ENCODE assay signal across 8 cellular contexts in the genomic region with DNA sequence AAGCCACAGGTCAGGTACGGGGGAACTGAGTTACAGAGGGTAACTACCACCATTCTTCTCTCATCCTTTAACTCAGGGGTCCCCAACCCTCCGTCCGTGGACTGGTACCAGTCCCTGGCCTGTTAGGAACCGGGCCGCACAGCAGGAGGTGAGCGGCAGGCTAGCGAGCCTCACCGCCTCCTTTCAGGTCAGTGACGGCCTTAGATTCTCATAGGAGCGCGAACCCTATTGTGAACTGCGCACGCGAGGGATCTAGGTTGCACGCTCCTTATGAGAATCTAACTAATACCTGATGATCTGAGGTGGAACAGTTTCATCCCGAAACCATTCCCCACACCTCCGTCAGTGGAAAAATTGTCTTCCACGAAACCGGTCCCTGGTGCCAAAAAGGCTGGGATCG. TPM values are rescaled to one million over a fixed set of nuclear protein-coding genes. Genes with fewer than 3 reads are reported as not detected.
DNase-seq lines count a peak whose midpoint lies in the region; ATAC-seq, FAIRE-seq and TF ChIP-seq lines count a peak whose summit lies in the region.
"Not testable (repeated sequence)": the region's sequence is repeated elsewhere in the genome, so short reads cannot be mapped to it uniquely, and the experiment has no call there.

No MANE protein-coding gene starts in this region.

- intact Hi-C loops in spleen (cut with DNase I; ENCODE audit: low total_unique reads) = not testable (repeated sequence)

- H2AK5ac ChIP-seq in H1 (ENCODE audit: low read depth, low read length) = not testable (repeated sequence)

- TF ChIP-seq CTCF in A549 (IDR thresholded peaks at IDR 0.05); RWPE1 (conservative IDR thresholded peaks at IDR 0.05; ENCODE audit: low read depth); H1 (IDR thresholded peaks at IDR 0.05; ENCODE audit: control extremely low read depth in 1 of 3, insufficient read depth in 1 of 3, low read depth in 1 of 3, low read length in 3 of 3); spleen (IDR thresholded peaks at IDR 0.05 in 8 of 11, conservative IDR thresholded peaks at IDR 0.05 in 3 of 11): not testable (repeated sequence)

- not testable (repeated sequence) for H2BK15ac ChIP-seq in H1 (ENCODE audit: low read length)

- H3K56ac ChIP-seq in H1 (replicated peaks; ENCODE audit: insufficient read length, low read depth, low read length) = not testable (repeated sequence)

- not testable (repeated sequence) for H4K91ac ChIP-seq in H1 (replicated peaks; ENCODE audit: insufficient read length, low read length)

- not testable (repeated sequence) for H3K27ac Mint-ChIP-seq in activated naive CD4-positive, alpha-beta T cell treated with anti-CD3 and anti-CD28 coated beads, Interleukin-2, amount 50 U/mL, for 24 hours
- H3K27ac Mint-ChIP-seq in naive thymus-derived CD8-positive, alpha-beta T cell = peak overlapping the region in 7 of 10 donors; percentile 34 to 99 (median 98)

- H3K18ac ChIP-seq in H1 (ENCODE audit: extremely low read depth, low read length) = not testable (repeated sequence)

- DNase-seq in A549 (ENCODE audit: low read depth in 1 of 2, low spot score in 1 of 2); RWPE1 (ENCODE audit: low spot score); H1 (ENCODE audit: low read depth in 1 of 2, low spot score in 2 of 2); iPS DF 6.9 (ENCODE audit: low read depth, low spot score); naive thymus-derived CD8-positive, alpha-beta T cell; spleen: not testable (repeated sequence)
- DNase-seq in H7 = peak; percentile 49

- not testable (repeated sequence) for FAIRE-seq in A549 (lab: Jason Lieb, UNC); H1 (lab: Jason Lieb, UNC)

- H3K79me2 ChIP-seq in H1 (ENCODE audit: control insufficient read depth in 1 of 2, insufficient read depth in 2 of 2, low read length in 2 of 2) = peaks cover 0 to 16% of the 10 kb centered on the region in 2 experiments; a peak in 2 of 4 replicates

- not testable (repeated sequence) for H4K5ac ChIP-seq in H1 (ENCODE audit: insufficient read length, low read depth, low read length)

- TF ChIP-seq RAD21 in A549 (conservative IDR thresholded peaks at IDR 0.05 in 1 of 2, IDR thresholded peaks at IDR 0.05 in 1 of 2); H1 (IDR thresholded peaks at IDR 0.05 in 1 of 2, conservative IDR thresholded peaks at IDR 0.05 in 1 of 2; ENCODE audit: low read depth in 2 of 2, low read length in 2 of 2): not testable (repeated sequence)

- CTCF ChIA-PET in A549 (lab: Yijun Ruan, JAX) = interaction anchor here (1.1 to 1.3 kb wide), 2 partner anchors 10 to 13 kb away, joined by 3 to 4 read pairs; no protein-coding TSS in a partner anchor
- CTCF ChIA-PET in RWPE1 (lab: Yijun Ruan, JAX) = interaction anchor here (0.6 kb wide), 1 partner anchor 535 kb away, joined by 3 read pairs; no protein-coding TSS in a partner anchor
- CTCF ChIA-PET in H1 (lab: Charles Lee; ENCODE audit: partially characterized antibody) = interaction anchor here (0.8 to 7.9 kb wide), 8 partner anchors 11 to 729 kb away, joined by 3 to 48 read pairs (median 4); a partner anchor contains a TSS

- not testable (repeated sequence) for H3K23ac ChIP-seq in H1 (ENCODE audit: insufficient read length)

- not testable (repeated sequence) for H2BK20ac ChIP-seq in H1 (ENCODE audit: low read length)

- H3K27ac ChIP-seq in A549 (peak overlapping the region in 1 of 2 experiments; percentile 99; a peak in 3 of 6 replicates), RWPE1 (peak overlapping the region; percentile 67)
- not testable (repeated sequence) for H3K27ac ChIP-seq in H1 (ENCODE audit: low read depth, low read length); iPS DF 6.9 (ENCODE audit: low read length); spleen

- TF ChIP-seq POLR2A in A549 (IDR thresholded peaks at IDR 0.05; ENCODE audit: low read length); H1 (IDR thresholded peaks at IDR 0.05; ENCODE audit: control extremely low read depth in 1 of 2, low read depth in 2 of 2, low read length in 2 of 2); spleen (IDR thresholded peaks at IDR 0.05): not testable (repeated sequence)

- H2BK120ac ChIP-seq in H1 (replicated peaks; ENCODE audit: low read depth, low read length) = not testable (repeated sequence)

- H4K20me1 ChIP-seq in H1 (replicated peaks in 1 of 2; ENCODE audit: control insufficient read depth in 1 of 2, insufficient read depth in 2 of 2, low read length in 2 of 2) = not testable (repeated sequence)

- not testable (repeated sequence) for TF ChIP-seq EP300 in A549 (IDR thresholded peaks at IDR 0.05); H1 (IDR thresholded peaks at IDR 0.05; ENCODE audit: borderline replicate concordance in 1 of 2, low read depth in 2 of 2, low read length in 2 of 2)

- H3K4me3 ChIP-seq in A549 (peak overlapping the region; percentile 79), H7 (ENCODE audit: insufficient read depth, low read depth, low read length) (peak overlapping the region; percentile 96), H1 (ENCODE audit: extremely low read depth in 1 of 4, insufficient read depth in 2 of 4, low read depth in 3 of 4, low read length in 4 of 4) (peak overlapping the region; percentile 85 to 98 (median 94); a peak in 7 of 8 replicates), iPS DF 6.9 (ENCODE audit: low read length) (peak overlapping the region; percentile 98; the same call in 1 of the 2 replicates), spleen (peak overlapping the region in 7 of 8 donors; percentile 75 to 96 (median 84))

- not testable (repeated sequence) for H3K9ac ChIP-seq in H1 (replicated peaks in 1 of 4; ENCODE audit: extremely low read depth in 1 of 4, low read depth in 3 of 4, low read length in 3 of 4)

- not testable (repeated sequence) for H3K4ac ChIP-seq in H1 (replicated peaks; ENCODE audit: insufficient read length, low read depth, low read length)

- WGBS in A549 (ENCODE audit: missing lambda C conversion rate) = 66% methylated on average over 14 of the region's 20 CpGs
- 46% methylated on average over 20 of the region's 20 CpGs; no CpG with 5 or more reads in 1 of the 2 experiments for WGBS in H1 (ENCODE audit: extremely low coverage in 1 of 2, insufficient coverage in 1 of 2, insufficient read length in 1 of 2, insufficient replicate concordance in 2 of 2, low coverage in 1 of 2, low lambda C conversion rate in 2 of 2, missing lambda C conversion rate in 1 of 2), 2 experiments
- no CpG with 5 or more reads among the region's 20 CpGs for WGBS in iPS DF 6.9 (ENCODE audit: insufficient coverage, insufficient read length)
- WGBS in spleen, 5 donors = 13 to 18% (median 16%) methylated on average over 11 to 20 of the region's 20 CpGs

- POLR2A ChIA-PET in A549 (lab: Yijun Ruan, JAX); RWPE1 (lab: Yijun Ruan, JAX; ENCODE audit: low non-redundant PET): not testable (repeated sequence)
- POLR2A ChIA-PET in H1 (lab: Charles Lee; ENCODE audit: partially characterized antibody) = interaction anchor here (0.6 to 1.5 kb wide), 6 partner anchors 13 to 46 kb away, joined by 3 to 5 read pairs (median 3); a partner anchor contains a TSS
- POLR2A ChIA-PET in naive thymus-derived CD8-positive, alpha-beta T cell (lab: Charles Lee) = interaction anchor here (2.0 kb wide), 1 partner anchor 344 kb away, joined by 5 read pairs; a partner anchor contains a TSS

- H3K14ac ChIP-seq in H1 (ENCODE audit: insufficient read length) = not testable (repeated sequence)

- not testable (repeated sequence) for H2BK12ac ChIP-seq in H1 (ENCODE audit: low read depth, low read length)

- peaks cover 37% of the 10 kb centered on the region for H3K4me1 Mint-ChIP-seq in activated naive CD4-positive, alpha-beta T cell treated with anti-CD3 and anti-CD28 coated beads, Interleukin-2, amount 50 U/mL, for 24 hours
- peaks cover 23 to 42% (median 40%) of the 10 kb centered on the region in 4 donors for H3K4me1 Mint-ChIP-seq in naive thymus-derived CD8-positive, alpha-beta T cell

- H2AFZ ChIP-seq in H1 (ENCODE audit: low read length) = 0 out of 2 replicates have a peak overlapping the region, but pooled peaks have one; percentile 79

- H3K79me1 ChIP-seq in H1 (ENCODE audit: low read depth, low read length) = not testable (repeated sequence)

- H4K8ac ChIP-seq in H1 (ENCODE audit: extremely low read depth, insufficient read depth, low read length) = not testable (repeated sequence)

- H3K36me3 Mint-ChIP-seq in activated naive CD4-positive, alpha-beta T cell treated with anti-CD3 and anti-CD28 coated beads, Interleukin-2, amount 50 U/mL, for 24 hours = not testable (repeated sequence)
- peaks cover 0 to 16% (median 5%) of the 10 kb centered on the region in 3 donors for H3K36me3 Mint-ChIP-seq in naive thymus-derived CD8-positive, alpha-beta T cell

- not testable (repeated sequence) for ATAC-seq in A549; naive thymus-derived CD8-positive, alpha-beta T cell

- H3K36me3 ChIP-seq in H7 (replicated peaks; ENCODE audit: control insufficient read depth, insufficient read depth, low read length) = peaks cover 10% of the 10 kb centered on the region
- peaks cover 10 to 12% (median 11%) of the 10 kb centered on the region in 4 experiments for H3K36me3 ChIP-seq in H1 (ENCODE audit: control insufficient read depth in 2 of 4, insufficient read depth in 4 of 4, low read length in 3 of 4)
- not testable (repeated sequence) for H3K36me3 ChIP-seq in iPS DF 6.9 (ENCODE audit: control insufficient read depth, insufficient read depth, low read length)
- H3K36me3 ChIP-seq in spleen = peaks cover 0 to 18% (median 12%) of the 10 kb centered on the region in 6 donors

- H3K27me3 ChIP-seq in H7 (ENCODE audit: control insufficient read depth, insufficient read depth, low read length) (peaks cover 10% of the 10 kb centered on the region; the same call in 1 of the 2 replicates), spleen (replicated peaks in 1 of 7) (peaks cover 0 to 31% (median 9%) of the 10 kb centered on the region in 7 donors)
- not testable (repeated sequence) for H3K27me3 ChIP-seq in H1 (replicated peaks in 1 of 4; ENCODE audit: control insufficient read depth in 3 of 4, extremely low read depth in 1 of 4, insufficient read depth in 3 of 4, low read length in 3 of 4); iPS DF 6.9 (ENCODE audit: control insufficient read depth, insufficient read depth, low read length)

- H3K4me2 ChIP-seq in A549 (peak overlapping the region; percentile 97), H1 (ENCODE audit: insufficient read depth in 1 of 2, low read depth in 2 of 2, low read length in 2 of 2) (peak overlapping the region; percentile 84 to 94)

- H3K4me3 Mint-ChIP-seq in activated naive CD4-positive, alpha-beta T cell treated with anti-CD3 and anti-CD28 coated beads, Interleukin-2, amount 50 U/mL, for 24 hours = peak overlapping the region; percentile 93
- peak overlapping the region; percentile 91 to 100 (median 100) for H3K4me3 Mint-ChIP-seq in naive thymus-derived CD8-positive, alpha-beta T cell

- not testable (repeated sequence) for H3K23me2 ChIP-seq in H1 (ENCODE audit: low read depth, low read length)

- H3K9me3 Mint-ChIP-seq in activated naive CD4-positive, alpha-beta T cell treated with anti-CD3 and anti-CD28 coated beads, Interleukin-2, amount 50 U/mL, for 24 hours; naive thymus-derived CD8-positive, alpha-beta T cell: not testable (repeated sequence)

- H3K4me1 ChIP-seq in A549; iPS DF 6.9 (ENCODE audit: control insufficient read depth, insufficient read depth, low read length): not testable (repeated sequence)
- peaks cover 0 to 10% (median 4%) of the 10 kb centered on the region in 4 experiments; a peak in 4 of 7 replicates for H3K4me1 ChIP-seq in H1 (replicated peaks in 1 of 4; ENCODE audit: control insufficient read depth in 3 of 4, insufficient read depth in 4 of 4, low read length in 3 of 4)
- H3K4me1 ChIP-seq in spleen = peaks cover 14 to 54% (median 25%) of the 10 kb centered on the region in 6 donors

- H2BK5ac ChIP-seq in H1 (ENCODE audit: low read depth, low read length) = not testable (repeated sequence)

- not testable (repeated sequence) for H3K27me3 Mint-ChIP-seq in activated naive CD4-positive, alpha-beta T cell treated with anti-CD3 and anti-CD28 coated beads, Interleukin-2, amount 50 U/mL, for 24 hours
- peaks cover 2 to 14% (median 9%) of the 10 kb centered on the region in 5 donors for H3K27me3 Mint-ChIP-seq in naive thymus-derived CD8-positive, alpha-beta T cell

- H3K9me3 ChIP-seq in A549; H1 (ENCODE audit: insufficient read depth in 2 of 2, low read depth in 1 of 2, low read length in 1 of 2); iPS DF 6.9 (ENCODE audit: control insufficient read depth, insufficient read depth, low read length); spleen: not testable (repeated sequence)

RNA-seq across cellular contexts. Expression of a gene that starts 0.8 kb away (rescaled TPM):
- 0.49 and 0.52 TPM in 2 replicates for polyA plus RNA-seq in A549 (2011; rRNA removed)
- 0.28 and 0.35 TPM in 2 replicates for polyA plus RNA-seq in A549 (2012; cell fraction: cytosol; rRNA removed)
- 0.23 and 0.71 TPM in 2 replicates for polyA plus RNA-seq in A549 (2012; cell fraction: nucleus; rRNA removed)
- polyA plus RNA-seq in A549 (2017; fragmentation: RNase III; extraction: RNeasy Plus Mini Kit Qiagen cat#74134 plus additional on column Dnase treatment) = 0.26 to 0.37 TPM (median 0.26 TPM) in 3 replicates
- 0.33 and 0.49 TPM in 2 replicates for polyA minus RNA-seq in A549 (2011; rRNA and poly(A)+ RNA removed)
- 0.26 and 0.28 TPM in 2 replicates for total RNA-seq in H7 (2014; rRNA removed; shearing (Covaris generic))
- total RNA-seq in H1 (2021; fragmentation: NEBNext Ultra II Directional; extraction: Animal tissue kit (Norgen Biotek cat#: 25700)) = 0.21 and 0.54 TPM in 2 replicates
- 0.50 and 0.71 TPM in 2 replicates for polyA plus RNA-seq in H1 (2011; rRNA removed)
- 0.62 TPM for polyA plus RNA-seq in H1 (2011; cell fraction: cytosol; rRNA removed)
- polyA plus RNA-seq in H1 (2011; cell fraction: nucleus; rRNA removed) = 0.90 TPM
- 0.70 to 0.97 TPM (median 0.76 TPM) in 4 replicates for polyA plus RNA-seq in H1 (2012, experiment 1 of 2)
- 0.70 TPM for polyA plus RNA-seq in H1 (2012, experiment 2 of 2)
- polyA plus RNA-seq in H1 (2013, experiment 1 of 2) = 0.59 TPM
- polyA plus RNA-seq in H1 (2013, experiment 2 of 2) = 0.77 TPM
- 0.28 and 0.51 TPM in 2 replicates for polyA minus RNA-seq in H1 (2011; rRNA and poly(A)+ RNA removed)
- polyA minus RNA-seq in H1 (2011; cell fraction: cytosol; rRNA and poly(A)+ RNA removed) = not detected
- polyA minus RNA-seq in H1 (2011; cell fraction: nucleus; rRNA and poly(A)+ RNA removed) = not detected
- not detected for total RNA-seq in naive thymus-derived CD8-positive, alpha-beta T cell
- not detected for polyA plus RNA-seq in naive thymus-derived CD8-positive, alpha-beta T cell
- not detected for total RNA-seq in spleen
- polyA plus RNA-seq in spleen = under 1 TPM; 0.04 to 0.16 (median 0.05) TPM

RNA-seq across cellular contexts. Expression of a gene that starts 0.9 kb away (rescaled TPM):
- polyA plus RNA-seq in A549 (2011; rRNA removed) = 59.1 and 90.0 TPM in 2 replicates
- polyA plus RNA-seq in A549 (2012; cell fraction: cytosol; rRNA removed) = 193 and 287 TPM in 2 replicates
- polyA plus RNA-seq in A549 (2012; cell fraction: nucleus; rRNA removed) = 77.2 and 81.6 TPM in 2 replicates
- polyA plus RNA-seq in A549 (2017; fragmentation: RNase III; extraction: RNeasy Plus Mini Kit Qiagen cat#74134 plus additional on column Dnase treatment) = 180 to 194 TPM (median 183 TPM) in 3 replicates
- 20.3 and 21.3 TPM in 2 replicates for polyA minus RNA-seq in A549 (2011; rRNA and poly(A)+ RNA removed)
- total RNA-seq in H7 (2014; rRNA removed; shearing (Covaris generic)) = 47.7 and 80.8 TPM in 2 replicates
- total RNA-seq in H1 (2021; fragmentation: NEBNext Ultra II Directional; extraction: Animal tissue kit (Norgen Biotek cat#: 25700)) = 150 and 160 TPM in 2 replicates
- 176 and 193 TPM in 2 replicates for polyA plus RNA-seq in H1 (2011; rRNA removed)
- 218 TPM for polyA plus RNA-seq in H1 (2011; cell fraction: cytosol; rRNA removed)
- polyA plus RNA-seq in H1 (2011; cell fraction: nucleus; rRNA removed) = 122 TPM
- 205 to 242 TPM (median 231 TPM) in 4 replicates for polyA plus RNA-seq in H1 (2012, experiment 1 of 2)
- 111 TPM for polyA plus RNA-seq in H1 (2012, experiment 2 of 2)
- polyA plus RNA-seq in H1 (2013, experiment 1 of 2) = 192 TPM
- polyA plus RNA-seq in H1 (2013, experiment 2 of 2) = 197 TPM
- polyA minus RNA-seq in H1 (2011; rRNA and poly(A)+ RNA removed) = 15.5 and 27.1 TPM in 2 replicates
- 61.7 TPM for polyA minus RNA-seq in H1 (2011; cell fraction: cytosol; rRNA and poly(A)+ RNA removed)
- polyA minus RNA-seq in H1 (2011; cell fraction: nucleus; rRNA and poly(A)+ RNA removed) = 25.0 TPM
- total RNA-seq in naive thymus-derived CD8-positive, alpha-beta T cell = 10 to 100 TPM; 38.0 to 40.7 TPM
- 100 to 1,000 TPM; 129 to 172 (median 145) TPM for polyA plus RNA-seq in naive thymus-derived CD8-positive, alpha-beta T cell
- 10 to 100 TPM; 28.0 to 68.3 (median 35.5) TPM for total RNA-seq in spleen
- polyA plus RNA-seq in spleen = 100 to 1,000 TPM in 1 of 3 donors, 10 to 100 TPM in 2; 82.1 to 111 (median 88.9) TPM

RNA-seq across cellular contexts. Expression of a gene that starts 31.7 kb away (rescaled TPM):
- polyA plus RNA-seq in A549 (2011; rRNA removed) (not detected in 2 replicates), A549 (2017; fragmentation: RNase III; extraction: RNeasy Plus Mini Kit Qiagen cat#74134 plus additional on column Dnase treatment) (not detected in 3 replicates), H1 (2011; rRNA removed) (2.7 and 3.8 TPM in 2 replicates), spleen (1 to 10 TPM in 1 of 3 donors, under 1 TPM in 2; 0.09 to 1.8 (median 0.20) TPM)
- not detected in 2 replicates for polyA plus RNA-seq in A549 (2012; cell fraction: cytosol; rRNA removed)
- not detected in 2 replicates for polyA plus RNA-seq in A549 (2012; cell fraction: nucleus; rRNA removed)
- polyA minus RNA-seq in A549 (2011; rRNA and poly(A)+ RNA removed) = not detected in 2 replicates
- total RNA-seq in H7 (2014; rRNA removed; shearing (Covaris generic)) = 3.5 and 3.7 TPM in 2 replicates
- 2.7 and 3.3 TPM in 2 replicates for total RNA-seq in H1 (2021; fragmentation: NEBNext Ultra II Directional; extraction: Animal tissue kit (Norgen Biotek cat#: 25700))
- 2.0 TPM for polyA plus RNA-seq in H1 (2011; cell fraction: cytosol; rRNA removed)
- polyA plus RNA-seq in H1 (2011; cell fraction: nucleus; rRNA removed) = 3.6 TPM
- polyA plus RNA-seq in H1 (2012, experiment 1 of 2) = 2.3 to 3.8 TPM (median 2.9 TPM) in 4 replicates
- polyA plus RNA-seq in H1 (2012, experiment 2 of 2) = 2.9 TPM
- polyA plus RNA-seq in H1 (2013, experiment 1 of 2) = 2.0 TPM
- 1.9 TPM for polyA plus RNA-seq in H1 (2013, experiment 2 of 2)
- polyA minus RNA-seq in H1 (2011; rRNA and poly(A)+ RNA removed) = 1.4 and 1.8 TPM in 2 replicates
- 4.4 TPM for polyA minus RNA-seq in H1 (2011; cell fraction: cytosol; rRNA and poly(A)+ RNA removed)
- 4.6 TPM for polyA minus RNA-seq in H1 (2011; cell fraction: nucleus; rRNA and poly(A)+ RNA removed)
- not detected for total RNA-seq in naive thymus-derived CD8-positive, alpha-beta T cell
- polyA plus RNA-seq in naive thymus-derived CD8-positive, alpha-beta T cell = not detected
- total RNA-seq in spleen = under 1 TPM in 3 of 7 donors, not detected in 4; 0.13 to 0.25 (median 0.23) TPM

RNA-seq across cellular contexts. Expression of a gene that starts 46.5 kb away (rescaled TPM):
- polyA plus RNA-seq in A549 (2011; rRNA removed) = 10.4 and 11.1 TPM in 2 replicates
- 8.1 and 13.2 TPM in 2 replicates for polyA plus RNA-seq in A549 (2012; cell fraction: cytosol; rRNA removed)
- polyA plus RNA-seq in A549 (2012; cell fraction: nucleus; rRNA removed) = 18.0 and 23.4 TPM in 2 replicates
- polyA plus RNA-seq in A549 (2017; fragmentation: RNase III; extraction: RNeasy Plus Mini Kit Qiagen cat#74134 plus additional on column Dnase treatment) = 16.1 to 19.0 TPM (median 18.6 TPM) in 3 replicates
- polyA minus RNA-seq in A549 (2011; rRNA and poly(A)+ RNA removed) = 18.0 and 19.1 TPM in 2 replicates
- 28.2 and 29.8 TPM in 2 replicates for total RNA-seq in H7 (2014; rRNA removed; shearing (Covaris generic))
- total RNA-seq in H1 (2021; fragmentation: NEBNext Ultra II Directional; extraction: Animal tissue kit (Norgen Biotek cat#: 25700)) = 25.8 and 32.1 TPM in 2 replicates
- polyA plus RNA-seq in H1 (2011; rRNA removed) = 17.7 and 23.4 TPM in 2 replicates
- polyA plus RNA-seq in H1 (2011; cell fraction: cytosol; rRNA removed) = 14.9 TPM
- polyA plus RNA-seq in H1 (2011; cell fraction: nucleus; rRNA removed) = 22.0 TPM
- 15.6 to 22.2 TPM (median 20.4 TPM) in 4 replicates for polyA plus RNA-seq in H1 (2012, experiment 1 of 2)
- 17.6 TPM for polyA plus RNA-seq in H1 (2012, experiment 2 of 2)
- 14.6 TPM for polyA plus RNA-seq in H1 (2013, experiment 1 of 2)
- 15.0 TPM for polyA plus RNA-seq in H1 (2013, experiment 2 of 2)
- 19.8 and 22.6 TPM in 2 replicates for polyA minus RNA-seq in H1 (2011; rRNA and poly(A)+ RNA removed)
- 31.2 TPM for polyA minus RNA-seq in H1 (2011; cell fraction: cytosol; rRNA and poly(A)+ RNA removed)
- 15.0 TPM for polyA minus RNA-seq in H1 (2011; cell fraction: nucleus; rRNA and poly(A)+ RNA removed)
- 10 to 100 TPM; 26.3 to 28.5 TPM for total RNA-seq in naive thymus-derived CD8-positive, alpha-beta T cell
- polyA plus RNA-seq in naive thymus-derived CD8-positive, alpha-beta T cell = 1 to 10 TPM; 1.3 to 4.7 (median 1.5) TPM
- total RNA-seq in spleen = 10 to 100 TPM; 15.7 to 29.4 (median 21.8) TPM
- 10 to 100 TPM in 1 of 3 donors, 1 to 10 TPM in 2; 3.8 to 11.6 (median 4.1) TPM for polyA plus RNA-seq in spleen
